17 cellular contexts compared by ENCODE assay signal in the genomic region with DNA sequence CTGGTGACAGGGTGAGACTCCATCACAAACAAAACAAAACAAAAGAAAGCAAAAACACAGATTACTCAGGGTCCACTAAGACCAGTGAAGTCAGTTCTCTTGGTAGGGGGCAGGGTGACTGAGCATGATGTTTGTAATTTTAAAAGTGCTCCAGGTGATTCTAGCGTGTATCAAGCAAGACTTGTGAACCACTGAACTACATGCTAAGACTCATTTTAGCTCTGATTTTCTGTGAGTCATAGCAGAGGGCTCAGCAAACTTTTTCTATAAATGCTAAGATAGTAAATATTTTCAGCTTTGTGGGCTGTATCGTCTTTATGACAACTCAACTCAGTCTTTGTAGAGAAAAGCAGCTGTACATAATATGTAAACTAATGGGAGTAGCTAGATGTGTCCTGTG.
DNase-seq lines count a peak whose midpoint lies in the region; FAIRE-seq and TF ChIP-seq lines count a peak whose summit lies in the region.
"Had no signal": no experiment of that assay in that cellular context is flagged by ENCODE, and none has a peak within 500 bp of the region (broad histone marks: within the 10 kb centered on the region; RNA-seq: fewer than 3 reads in every experiment).

No MANE protein-coding gene starts in this region.

- H3K27me3 ChIP-seq in neuronal stem cell (ENCODE audit: control insufficient read depth in 3 of 3, insufficient read depth in 3 of 3, low read depth in 1 of 3, low read length in 3 of 3) = no peaks in the 10 kb centered on the region

- no peak overlapping the region for H3K23ac ChIP-seq in neuronal stem cell (ENCODE audit: low read depth, low read length, poor library complexity)

- no peaks in the 10 kb centered on the region for H3K9me3 ChIP-seq in neuronal stem cell (replicated peaks in 1 of 2; ENCODE audit: control insufficient read depth in 2 of 2, insufficient read depth in 1 of 2, low read depth in 1 of 2, low read length in 2 of 2)

- H2BK15ac ChIP-seq in neuronal stem cell (ENCODE audit: low read length) = no peak overlapping the region

- DNase-seq in HT1080 (ENCODE audit: low read depth) (peak; percentile 1), M059J (ENCODE audit: low read depth) (peak; percentile 1), epithelial cell of esophagus (ENCODE audit: low read depth) (peak; percentile 76), neuronal stem cell (ENCODE audit: low spot score) (no peak), NCI-H1105 (lab: John Stamatoyannopoulos, UW) (no peak), D721Med (ENCODE audit: insufficient read length, low spot score) (no peak), inferior parietal cortex (ENCODE audit: extremely low spot score) (no peak)
- DNase-seq: CD4-positive, CD25-positive, alpha-beta regulatory T cell; CD8-positive, alpha-beta T cell; DMS79 treated with DMSO at 0.1 percent for 48 hours; GF-D8; H9; HFFc6 had no signal

- no peak overlapping the region for H3K18ac ChIP-seq in neuronal stem cell (ENCODE audit: low read length)

- H3K14ac ChIP-seq in neuronal stem cell (ENCODE audit: low read length) = no peak overlapping the region

- H4K8ac ChIP-seq in neuronal stem cell (ENCODE audit: low read depth, low read length) = peak overlapping the region; percentile 65

- no peak overlapping the region for H3K4me2 ChIP-seq in neuronal stem cell (ENCODE audit: insufficient read depth, low read length, poor library complexity, severe bottlenecking)
- H3K4me2 ChIP-seq: GM23338 had no signal

- H3K27ac ChIP-seq in neuronal stem cell (replicated peaks; ENCODE audit: low read length) = no peak overlapping the region
- H3K27ac ChIP-seq: C4-2B had no signal

- no CpG with 5 or more reads among the region's 2 CpGs for WGBS in neuronal stem cell (ENCODE audit: extremely low coverage in 2 of 2, insufficient read length in 2 of 2, insufficient replicate concordance in 1 of 2), 2 donors

- H3K79me1 ChIP-seq in neuronal stem cell (ENCODE audit: low read depth, low read length) = no peaks in the 10 kb centered on the region

- H2BK12ac ChIP-seq in neuronal stem cell (ENCODE audit: low read length) = no peak overlapping the region

- no peak overlapping the region for H3K4ac ChIP-seq in neuronal stem cell (ENCODE audit: low read length)

- H3K9ac ChIP-seq in neuronal stem cell (ENCODE audit: low read depth, low read length, poor library complexity) = no peak overlapping the region

- no peak overlapping the region for H2AK5ac ChIP-seq in neuronal stem cell (ENCODE audit: low read depth, low read length)

- no peak overlapping the region for H2BK5ac ChIP-seq in neuronal stem cell (ENCODE audit: low read length)

- no peaks in the 10 kb centered on the region for H3K4me1 ChIP-seq in neuronal stem cell (ENCODE audit: control insufficient read depth in 2 of 2, insufficient read depth in 1 of 2, low read depth in 1 of 2, low read length in 2 of 2)

- FAIRE-seq in D721Med (lab: Jason Lieb, UNC) = no peak
- FAIRE-seq: GM12891, GM18507 had no signal

- no peak overlapping the region for H4K91ac ChIP-seq in neuronal stem cell (ENCODE audit: low read depth, low read length, poor library complexity)

- H3K36me3 ChIP-seq in neuronal stem cell (replicated peaks in 1 of 2; ENCODE audit: control insufficient read depth in 2 of 2, insufficient read depth in 2 of 2, low read length in 2 of 2) = no peaks in the 10 kb centered on the region

- H3K4me3 ChIP-seq in epithelial cell of esophagus (ENCODE audit: low read length) (no peak overlapping the region), neuronal stem cell (ENCODE audit: low read length in 2 of 2) (no peak overlapping the region)
- H3K4me3 ChIP-seq: GM23338 had no signal

- no peak overlapping the region for H2AFZ ChIP-seq in neuronal stem cell (ENCODE audit: low read length)
- H2AFZ ChIP-seq: GM23338 had no signal

- TF ChIP-seq CTCF in epithelial cell of esophagus (IDR thresholded peaks at IDR 0.05; ENCODE audit: insufficient read depth, low read depth, low read length, missing control alignments) (no peak), D721Med (IDR thresholded peaks at IDR 0.05; ENCODE audit: insufficient read depth, missing control alignments) (no peak)

- no peak overlapping the region for H2BK120ac ChIP-seq in neuronal stem cell (ENCODE audit: low read depth, low read length)

Comparison
In these comparisons a context has a peak if more than half of its experiments do, and no peak if none do; other contexts are left out.
1. DNase-seq: peak in HT1080 (single experiment), M059J (single experiment) and epithelial cell of esophagus (single experiment); none in neuronal stem cell (single experiment), NCI-H1105 (single experiment), D721Med (single experiment) and inferior parietal cortex (single experiment).